ENCODE assay signal across 25 cellular contexts in the genomic region with DNA sequence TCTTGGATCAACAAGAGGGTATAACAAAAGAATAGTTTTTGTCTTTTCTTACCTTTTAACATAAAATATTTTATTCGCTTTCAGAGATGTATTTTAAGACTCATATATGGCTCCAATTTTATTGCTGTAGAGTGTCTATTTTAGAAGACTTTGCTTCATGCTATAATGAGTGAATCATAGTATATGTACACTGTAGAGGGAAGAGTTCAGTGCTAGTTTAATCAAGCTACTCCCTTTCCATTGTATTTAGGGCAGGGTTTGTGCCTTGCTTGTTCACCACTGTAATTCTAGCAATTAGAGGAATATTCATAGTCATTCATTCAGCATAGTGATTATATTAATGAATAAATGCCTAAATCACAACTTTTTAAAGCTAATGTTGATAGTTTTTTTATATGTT.
"Had no signal": no experiment of that assay in that cellular context is flagged by ENCODE, and none has a peak within 500 bp of the region (broad histone marks: within the 10 kb centered on the region; RNA-seq: fewer than 3 reads in every experiment).

No MANE protein-coding gene starts in this region.

- H3K4me3 Mint-ChIP-seq: activated CD4-positive, alpha-beta memory T cell treated with anti-CD3 and anti-CD28 coated beads, Interleukin-2, amount 10 ng/mL, durations not matched to agents 7 days and 5 days; activated CD4-positive, alpha-beta T cell treated with anti-CD3 and anti-CD28 coated beads, Interleukin-2, amount 10 ng/mL, durations not matched to agents 7 days and 5 days; activated T-cell treated with anti-CD3 and anti-CD28 coated beads, Interleukin-2, amount 50 U/mL, for 24 hours; activated T-helper 17 cell treated with anti-CD3 and anti-CD28 coated beads, Interleukin-2, amount 50 U/mL, for 72 hours; dendritic cell treated with granulocyte-macrophage colony-stimulating factor and Interleukin-4, amounts not matched to agents 40 ng/mL and 50 ng/mL, for 4 days; endodermal cell; mesothelial cell of epicardium; naive thymus-derived CD4-positive, alpha-beta T cell; WTC11 had no signal

- ATAC-seq: activated T-helper 17 cell treated with anti-CD3 and anti-CD28 coated beads, Interleukin-2, amount 50 U/mL, for 72 hours; naive thymus-derived CD4-positive, alpha-beta T cell; WTC11 had no signal

- H3K4me1 Mint-ChIP-seq: endodermal cell, mesothelial cell of epicardium, WTC11 had no signal

- H3K9me3 ChIP-seq: breast epithelium, esophagus muscularis mucosa, left ventricle myocardium inferior, right atrium auricular region, spleen, tibial nerve had no signal

- DNase-seq: activated CD4-positive, alpha-beta memory T cell treated with anti-CD3 and anti-CD28 coated beads, Interleukin-2, amount 10 ng/mL, durations not matched to agents 7 days and 5 days; activated CD4-positive, alpha-beta T cell treated with anti-CD3 and anti-CD28 coated beads for 1 hour; activated CD4-positive, alpha-beta T cell treated with anti-CD3 and anti-CD28 coated beads, Interleukin-2, amount 10 ng/mL, durations not matched to agents 7 days and 5 days; activated CD8-positive, alpha-beta memory T cell treated with anti-CD3 and anti-CD28 coated beads, Interleukin-2, amount 50 U/mL, for 48 hours; activated gamma-delta T cell treated with Interleukin-2 at 50 U/mL for 16 hours; activated naive CD4-positive, alpha-beta T cell treated with anti-CD3 and anti-CD28 coated beads, Interleukin-2, amount 50 U/mL, for 16 hours; activated T-cell treated with anti-CD3 and anti-CD28 coated beads, Interleukin-2, amount 50 U/mL, for 24 hours; amygdala; central memory CD4-positive, alpha-beta T cell; endodermal cell; left ventricle myocardium inferior; naive thymus-derived CD4-positive, alpha-beta T cell; spleen; stimulated activated naive CD4-positive, alpha-beta T cell; T-helper 1 cell; T-helper 9 cell had no signal

- H3K4me1 ChIP-seq: breast epithelium, left ventricle myocardium inferior, parathyroid adenoma, right atrium auricular region had no signal

- H3K36me3 ChIP-seq: breast epithelium had no signal

- H3K4me3 ChIP-seq: breast epithelium, esophagus muscularis mucosa, left ventricle myocardium inferior, right atrium auricular region, spleen, tibial nerve had no signal

- H3K27ac Mint-ChIP-seq: activated CD4-positive, alpha-beta memory T cell treated with anti-CD3 and anti-CD28 coated beads, Interleukin-2, amount 10 ng/mL, durations not matched to agents 7 days and 5 days; activated CD4-positive, alpha-beta T cell treated with anti-CD3 and anti-CD28 coated beads, Interleukin-2, amount 10 ng/mL, durations not matched to agents 7 days and 5 days; activated T-cell treated with anti-CD3 and anti-CD28 coated beads, Interleukin-2, amount 50 U/mL, for 24 hours; activated T-helper 17 cell treated with anti-CD3 and anti-CD28 coated beads, Interleukin-2, amount 50 U/mL, for 72 hours; dendritic cell treated with granulocyte-macrophage colony-stimulating factor and Interleukin-4, amounts not matched to agents 40 ng/mL and 50 ng/mL, for 4 days; endodermal cell; mesothelial cell of epicardium; naive thymus-derived CD4-positive, alpha-beta T cell; WTC11 had no signal

- H3K27me3 Mint-ChIP-seq: activated CD4-positive, alpha-beta memory T cell treated with anti-CD3 and anti-CD28 coated beads, Interleukin-2, amount 10 ng/mL, durations not matched to agents 7 days and 5 days; activated CD4-positive, alpha-beta T cell treated with anti-CD3 and anti-CD28 coated beads, Interleukin-2, amount 10 ng/mL, durations not matched to agents 7 days and 5 days; activated T-cell treated with anti-CD3 and anti-CD28 coated beads, Interleukin-2, amount 50 U/mL, for 24 hours; activated T-helper 17 cell treated with anti-CD3 and anti-CD28 coated beads, Interleukin-2, amount 50 U/mL, for 72 hours; dendritic cell treated with granulocyte-macrophage colony-stimulating factor and Interleukin-4, amounts not matched to agents 40 ng/mL and 50 ng/mL, for 4 days; naive thymus-derived CD4-positive, alpha-beta T cell had no signal
